In the genomic region with DNA sequence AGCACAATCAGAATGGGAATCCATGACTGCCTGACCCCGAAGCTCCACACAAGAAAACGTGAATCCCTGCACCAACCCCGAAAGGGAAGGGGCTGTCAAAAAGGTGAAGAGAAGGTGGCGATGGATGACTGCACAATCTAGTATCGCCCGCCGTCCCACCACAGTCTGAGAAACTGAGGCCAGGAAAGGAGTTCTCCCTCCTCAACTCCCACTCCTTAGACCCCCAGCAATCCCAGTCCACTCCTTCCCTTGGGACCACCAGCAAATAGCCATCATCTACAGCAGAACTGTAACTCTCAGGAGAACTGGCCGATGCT, we compare ENCODE assay signal across 8 cellular contexts. TPM values are rescaled to one million over a fixed set of nuclear protein-coding genes. Genes with fewer than 3 reads are reported as not detected.
DNase-seq lines count a peak whose midpoint lies in the region; ATAC-seq and TF ChIP-seq lines count a peak whose summit lies in the region.

No MANE protein-coding gene starts in this region.

- DNase-seq in RWPE1 (ENCODE audit: low spot score) = peak; percentile 6
- DNase-seq in fibroblast of pulmonary artery (ENCODE audit: low read depth) = no peak
- DNase-seq in sciatic nerve (ENCODE audit: low spot score) = no peak
- DNase-seq in activated gamma-delta T cell treated with Interleukin-2 at 50 U/mL for 16 hours = no peak
- DNase-seq in OCI-M1 (lab: John Stamatoyannopoulos, UW) = no peak
- no peak for DNase-seq in occipital lobe (lab: John Stamatoyannopoulos, UW)
- DNase-seq in HK-2 (ENCODE audit: unreplicated experiment) = no peak

- intact Hi-C loops in sciatic nerve (cut with DNase I) = loop anchor here (10.0 kb wide), 1 partner anchor 95 kb away; the partner anchor contains the start of gene PRMT1

- H3K27ac ChIP-seq in RWPE1 = peak overlapping the region; percentile 70

- CTCF ChIA-PET in RWPE1 (lab: Yijun Ruan, JAX) = interaction anchor here (0.6 to 2.7 kb wide), 2 partner anchors 9 to 434 kb away, joined by 3 to 9 read pairs; no protein-coding TSS in a partner anchor

- peak overlapping the region; percentile 80 for H3K4me3 ChIP-seq in fibroblast of pulmonary artery (replicated peaks; ENCODE audit: low read depth, low read length)

- POLR2A ChIA-PET in RWPE1 (lab: Yijun Ruan, JAX; ENCODE audit: low non-redundant PET) = interaction anchor here (0.9 kb wide), 1 partner anchor 62 kb away, joined by 3 read pairs; the partner anchor contains the start of gene SCAF1

- no peak for TF ChIP-seq CTCF in RWPE1 (conservative IDR thresholded peaks at IDR 0.05; ENCODE audit: low read depth)
- no peak for TF ChIP-seq CTCF in fibroblast of pulmonary artery (IDR thresholded peaks at IDR 0.05; ENCODE audit: low read length, missing control alignments)

- ATAC-seq in GM21447 (IDR thresholded peaks at IDR 0.05; ENCODE audit: unreplicated experiment) = peak; percentile 12
- ATAC-seq in sciatic nerve = peak; percentile 22

RNA-seq across cellular contexts. Expression of gene NOSIP, which starts 0.5 kb away (rescaled TPM):
- total RNA-seq in sciatic nerve (41.7 TPM), occipital lobe (22.8 TPM)

RNA-seq across cellular contexts. Expression of gene PRRG2, which starts 1.2 kb away (rescaled TPM):
- 1.7 TPM for total RNA-seq in sciatic nerve
- 0.31 TPM for total RNA-seq in occipital lobe

RNA-seq across cellular contexts. Expression of gene PRR12, which starts 11.1 kb away (rescaled TPM):
- 37.0 TPM for total RNA-seq in sciatic nerve
- total RNA-seq in occipital lobe = 2.5 TPM

RNA-seq across cellular contexts. Expression of gene RCN3, which starts 52.1 kb away (rescaled TPM):
- total RNA-seq in sciatic nerve = 48.5 TPM
- 2.3 TPM for total RNA-seq in occipital lobe

Comparison
In these comparisons a context has a peak if more than half of its experiments do, and no peak if none do; other contexts are left out.
1. RNA of gene PRR12, which starts 11.1 kb away (total RNA-seq): 37.0 TPM in sciatic nerve (single experiment); 2.5 TPM in occipital lobe (single experiment); every median in the first group is over 10 times any median in the second.